In genomic region chr1:39354572-39354971, GRCh38 we compare ENCODE assay signal across 22 cellular contexts.
DNase-seq lines count a peak whose midpoint lies in the region; ATAC-seq, FAIRE-seq and TF ChIP-seq lines count a peak whose summit lies in the region.
"Had no signal": no experiment of that assay in that cellular context is flagged by ENCODE, and none has a peak within 500 bp of the region (broad histone marks: within the 10 kb centered on the region; RNA-seq: fewer than 3 reads in every experiment).

No MANE protein-coding gene starts in this region.

- POLR2A ChIA-PET in Panc1 (lab: Charles Lee): no interaction called here

- TF ChIP-seq CTCF in Panc1 (IDR thresholded peaks at IDR 0.05) (0 out of 2 replicates have a peak, but pooled peaks have one; percentile 17), sigmoid colon (IDR thresholded peaks at IDR 0.05) (no peak)

- CTCF ChIA-PET in Panc1 (lab: Charles Lee): interaction anchor here (0.6 to 1.2 kb wide), 2 partner anchors 34 to 56 kb away, joined by 3 read pairs; no protein-coding TSS in a partner anchor

- H3K36me3 ChIP-seq in Panc1 (ENCODE audit: control insufficient read depth, insufficient read depth, low read length) (peaks cover 38% of the 10 kb centered on the region), sigmoid colon (peaks cover 41 to 100% (median 69%) of the 10 kb centered on the region in 4 donors)

- 85% methylated on average over 3 of the region's 3 CpGs for WGBS in sigmoid colon, 2 donors

- DNase-seq in Ammon's horn (ENCODE audit: low spot score): peak; percentile 28
- no peak for DNase-seq in GM12891 (ENCODE audit: insufficient read length, low spot score)
- no peak for DNase-seq in Panc1 (ENCODE audit: low read depth, low spot score)
- DNase-seq in germinal center (ENCODE audit: low spot score): peak; percentile 12
- DNase-seq in DMS79 (lab: John Stamatoyannopoulos, UW): no peak
- no peak for DNase-seq in sigmoid colon
- DNase-seq: activated CD4-positive, alpha-beta T cell treated with anti-CD3 and anti-CD28 coated beads, Interleukin-2, amount 10 ng/mL, durations not matched to agents 7 days and 5 days; activated naive CD4-positive, alpha-beta T cell treated with anti-CD3 and anti-CD28 coated beads, Interleukin-2, amount 50 U/mL, for 16 hours; body of pancreas; Calu3; heart right ventricle; HFFc6; islet precursor cell; NCI-H1417 treated with DMSO at 0.1 percent for 48 hours; NCI-H2227 treated with DMSO at 0.1 percent for 48 hours; right cardiac atrium; SJCRH30; T1000 had no signal

- BruUV-seq in Panc1 (replicated peaks; lab: Mats Ljungman, UMichigan): no TSS peak

- H3K9me3 ChIP-seq in Panc1 (ENCODE audit: control insufficient read depth, insufficient read depth, low read depth, low read length) (no peaks in the 10 kb centered on the region), sigmoid colon (no peaks in the 10 kb centered on the region)
- H3K9me3 ChIP-seq: body of pancreas, heart right ventricle, SJCRH30, vagina had no signal

- intact Hi-C loops in Panc1 (cut with micrococcal nuclease; ENCODE audit: unreplicated experiment) (no loop called here), sigmoid colon (cut with DNase I) (no loop called here)

- in situ Hi-C loops in Panc1 (cut with HindIII; ENCODE audit: low pct_unique_long_range_greater_than_20kb, low sequenced_read_pairs): no loop called here

- ATAC-seq in Panc1 (no peak), HG03095 (IDR thresholded peaks at IDR 0.05; ENCODE audit: unreplicated experiment) (no peak), HG03039 (IDR thresholded peaks at IDR 0.05; ENCODE audit: unreplicated experiment) (no peak)
- ATAC-seq: body of pancreas, heart right ventricle, K562, right cardiac atrium had no signal

- no peaks in the 10 kb centered on the region for H3K27me3 ChIP-seq in Panc1 (ENCODE audit: control insufficient read depth, insufficient read depth, low read length)
- no peaks in the 10 kb centered on the region for H3K27me3 ChIP-seq in sigmoid colon
- H3K27me3 ChIP-seq: body of pancreas, heart right ventricle, SJCRH30, vagina had no signal

- TF ChIP-seq EP300 in sigmoid colon (IDR thresholded peaks at IDR 0.05): no peak

- no peak for FAIRE-seq in GM12891 (lab: Jason Lieb, UNC)
- FAIRE-seq: K562 had no signal

- no peak overlapping the region for H3K4me3 ChIP-seq in Panc1 (ENCODE audit: low read depth in 2 of 2, low read length in 2 of 2)
- no peak overlapping the region for H3K4me3 ChIP-seq in sigmoid colon
- H3K4me3 ChIP-seq: body of pancreas, heart right ventricle, K562, SJCRH30, vagina had no signal

- TF ChIP-seq POLR2A in GM12891 (IDR thresholded peaks at IDR 0.05; ENCODE audit: low read depth, low read length) (no peak), sigmoid colon (IDR thresholded peaks at IDR 0.05) (no peak)

- no peak overlapping the region for H3K27ac ChIP-seq in Panc1 (ENCODE audit: low read length)
- peak overlapping the region in 1 of 4 donors; percentile 15 for H3K27ac ChIP-seq in sigmoid colon
- H3K27ac ChIP-seq: body of pancreas, heart right ventricle, SJCRH30, vagina had no signal

- no peaks in the 10 kb centered on the region for H3K4me1 ChIP-seq in Panc1 (ENCODE audit: control insufficient read depth, insufficient read depth, low read length)
- H3K4me1 ChIP-seq in sigmoid colon: peaks cover 0 to 20% (median 18%) of the 10 kb centered on the region in 4 donors
- H3K4me1 ChIP-seq: SJCRH30, vagina had no signal

TF ChIP-seq in GM12891, 5 proteins besides CTCF, POLR2A, EP300 and RAD21:
- TF ChIP-seq TAF1 (IDR thresholded peaks at IDR 0.05; ENCODE audit: low read depth, low read length): no peak
- peak; percentile 31; the same call in 1 of the 2 replicates for TF ChIP-seq SPI1 (IDR thresholded peaks at IDR 0.05; ENCODE audit: low read depth, low read length)
- TF ChIP-seq POLR2AphosphoS5 (IDR thresholded peaks at IDR 0.05; ENCODE audit: low read depth, low read length): no peak
- no peak for TF ChIP-seq POU2F2 (IDR thresholded peaks at IDR 0.05; ENCODE audit: low read depth, low read length)
- no peak for TF ChIP-seq PAX5 (IDR thresholded peaks at IDR 0.05; ENCODE audit: insufficient read depth, low read length, severe bottlenecking)

Comparison
In these comparisons a context has a peak if more than half of its experiments do, and no peak if none do; other contexts are left out.
1. DNase-seq: peak in Ammon's horn (single experiment) and germinal center (single experiment); none in GM12891 (single experiment), Panc1 (single experiment), DMS79 (single experiment) and sigmoid colon (single experiment).